Comparison of ENCODE assay signal across 20 cellular contexts in the genomic region with DNA sequence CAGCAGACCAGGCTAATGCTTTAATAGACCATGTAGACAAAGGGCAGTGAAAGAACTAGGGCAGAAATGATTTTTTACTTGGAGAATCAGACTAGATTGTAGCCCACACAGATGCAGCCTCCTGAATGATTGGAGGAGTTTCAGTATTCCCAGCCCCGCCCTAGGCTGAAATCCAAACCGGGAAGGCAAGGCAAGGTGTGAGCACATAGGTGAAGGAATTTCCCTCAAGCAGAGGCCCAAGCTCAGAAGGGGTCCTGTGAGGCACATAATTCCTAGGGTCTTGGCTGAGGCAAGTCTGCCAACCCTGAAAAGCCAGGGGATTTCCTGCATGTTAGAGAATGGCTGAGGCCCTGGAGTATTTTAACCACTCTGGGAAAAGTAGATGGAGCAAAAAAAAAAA. TPM values are rescaled to one million over a fixed set of nuclear protein-coding genes. Genes with fewer than 3 reads are reported as not detected.
"Had no signal": no experiment of that assay in that cellular context is flagged by ENCODE, and none has a peak within 500 bp of the region (broad histone marks: within the 10 kb centered on the region; RNA-seq: fewer than 3 reads in every experiment).

No MANE protein-coding gene starts in this region.

- DNase-seq: activated CD4-positive, alpha-beta memory T cell treated with anti-CD3 and anti-CD28 coated beads for 36 hours; activated CD4-positive, alpha-beta T cell treated with anti-CD3 and anti-CD28 coated beads for 36 hours; activated CD8-positive, alpha-beta memory T cell treated with anti-CD3 and anti-CD28 coated beads, Interleukin-2, amount 10 ng/mL, durations not matched to agents 7 days and 5 days; activated naive CD4-positive, alpha-beta T cell treated with anti-CD3 and anti-CD28 coated beads, Interleukin-2, amount 10 ng/mL, durations not matched to agents 7 days and 5 days; activated T-cell treated with anti-CD3 and anti-CD28 coated beads, Interleukin-2, amount 50 U/mL, for 1 hour; central memory CD4-positive, alpha-beta T cell; colonic mucosa; effector CD4-positive, alpha-beta T cell; foreskin melanocyte; immature natural killer cell; midbrain; ovary; stimulated activated CD4-positive, alpha-beta T cell treated with anti-CD3 and anti-CD28 coated beads, Interleukin-4, amount 100 ng/mL, for 1 hour; stimulated activated naive B cell treated with anti-CD40 and anti-IgM and Interleukin-4, amounts not matched to agents 10 μg/mL and 1 μg/mL and 100 μg/mL, for 72 hours; tibial artery; WERI-Rb-1 had no signal

- H3K36me3 ChIP-seq: colonic mucosa, ovary, tibial artery, WERI-Rb-1 had no signal

- H3K4me3 ChIP-seq: colonic mucosa, lung, ovary, tibial artery had no signal

- H3K4me1 Mint-ChIP-seq: activated CD8-positive, alpha-beta memory T cell treated with anti-CD3 and anti-CD28 coated beads, Interleukin-2, amount 10 ng/mL, durations not matched to agents 7 days and 5 days; stimulated activated naive B cell treated with anti-CD40 and anti-IgM and Interleukin-4, amounts not matched to agents 10 μg/mL and 1 μg/mL and 100 μg/mL, for 72 hours had no signal

- H3K4me3 Mint-ChIP-seq: activated CD4-positive, alpha-beta memory T cell treated with anti-CD3 and anti-CD28 coated beads for 36 hours; activated CD4-positive, alpha-beta T cell treated with anti-CD3 and anti-CD28 coated beads for 36 hours; activated CD8-positive, alpha-beta memory T cell treated with anti-CD3 and anti-CD28 coated beads, Interleukin-2, amount 10 ng/mL, durations not matched to agents 7 days and 5 days; activated naive CD4-positive, alpha-beta T cell treated with anti-CD3 and anti-CD28 coated beads, Interleukin-2, amount 10 ng/mL, durations not matched to agents 7 days and 5 days; immature natural killer cell; neural crest cell; stimulated activated naive B cell treated with anti-CD40 and anti-IgM and Interleukin-4, amounts not matched to agents 10 μg/mL and 1 μg/mL and 100 μg/mL, for 72 hours; T-helper 1 cell treated with Interleukin-12 subunit alpha and Interleukin-12 subunit beta and Interleukin-4 antibody, amounts not matched to agents 30 μg/mL and 1 μg/mL, for 36 hours had no signal

- H3K9me3 Mint-ChIP-seq: activated CD4-positive, alpha-beta memory T cell treated with anti-CD3 and anti-CD28 coated beads for 36 hours; activated naive CD4-positive, alpha-beta T cell treated with anti-CD3 and anti-CD28 coated beads, Interleukin-2, amount 10 ng/mL, durations not matched to agents 7 days and 5 days; neural crest cell; T-helper 1 cell treated with Interleukin-12 subunit alpha and Interleukin-12 subunit beta and Interleukin-4 antibody, amounts not matched to agents 30 μg/mL and 1 μg/mL, for 36 hours had no signal

- H3K27ac ChIP-seq: colonic mucosa, ovary, tibial artery, WERI-Rb-1 had no signal

- H3K4me1 ChIP-seq: colonic mucosa, tibial artery had no signal

- H3K27ac Mint-ChIP-seq: activated CD4-positive, alpha-beta memory T cell treated with anti-CD3 and anti-CD28 coated beads for 36 hours; activated CD4-positive, alpha-beta T cell treated with anti-CD3 and anti-CD28 coated beads for 36 hours; activated CD8-positive, alpha-beta memory T cell treated with anti-CD3 and anti-CD28 coated beads, Interleukin-2, amount 10 ng/mL, durations not matched to agents 7 days and 5 days; activated naive CD4-positive, alpha-beta T cell treated with anti-CD3 and anti-CD28 coated beads, Interleukin-2, amount 10 ng/mL, durations not matched to agents 7 days and 5 days; immature natural killer cell; stimulated activated naive B cell treated with anti-CD40 and anti-IgM and Interleukin-4, amounts not matched to agents 10 μg/mL and 1 μg/mL and 100 μg/mL, for 72 hours; T-helper 1 cell treated with Interleukin-12 subunit alpha and Interleukin-12 subunit beta and Interleukin-4 antibody, amounts not matched to agents 30 μg/mL and 1 μg/mL, for 36 hours had no signal

- H3K27me3 ChIP-seq: colonic mucosa, ovary, tibial artery had no signal

- H3K36me3 Mint-ChIP-seq: activated CD4-positive, alpha-beta memory T cell treated with anti-CD3 and anti-CD28 coated beads for 36 hours; activated CD8-positive, alpha-beta memory T cell treated with anti-CD3 and anti-CD28 coated beads, Interleukin-2, amount 10 ng/mL, durations not matched to agents 7 days and 5 days; activated naive CD4-positive, alpha-beta T cell treated with anti-CD3 and anti-CD28 coated beads, Interleukin-2, amount 10 ng/mL, durations not matched to agents 7 days and 5 days; immature natural killer cell; stimulated activated naive B cell treated with anti-CD40 and anti-IgM and Interleukin-4, amounts not matched to agents 10 μg/mL and 1 μg/mL and 100 μg/mL, for 72 hours had no signal

- H3K27me3 Mint-ChIP-seq: activated CD4-positive, alpha-beta memory T cell treated with anti-CD3 and anti-CD28 coated beads for 36 hours; activated CD4-positive, alpha-beta T cell treated with anti-CD3 and anti-CD28 coated beads for 36 hours; activated CD8-positive, alpha-beta memory T cell treated with anti-CD3 and anti-CD28 coated beads, Interleukin-2, amount 10 ng/mL, durations not matched to agents 7 days and 5 days; activated naive CD4-positive, alpha-beta T cell treated with anti-CD3 and anti-CD28 coated beads, Interleukin-2, amount 10 ng/mL, durations not matched to agents 7 days and 5 days; stimulated activated naive B cell treated with anti-CD40 and anti-IgM and Interleukin-4, amounts not matched to agents 10 μg/mL and 1 μg/mL and 100 μg/mL, for 72 hours had no signal

- ATAC-seq: activated CD4-positive, alpha-beta T cell treated with anti-CD3 and anti-CD28 coated beads for 36 hours; activated CD8-positive, alpha-beta memory T cell treated with anti-CD3 and anti-CD28 coated beads, Interleukin-2, amount 10 ng/mL, durations not matched to agents 7 days and 5 days; stimulated activated naive B cell treated with anti-CD40 and anti-IgM and Interleukin-4, amounts not matched to agents 10 μg/mL and 1 μg/mL and 100 μg/mL, for 72 hours had no signal

- H3K9me3 ChIP-seq: colonic mucosa, ovary, tibial artery had no signal

RNA-seq across cellular contexts. Expression of gene PAK3, which starts 56.4 kb away (rescaled TPM):
- total RNA-seq: myocyte had no signal
